17 cellular contexts compared by ENCODE assay signal in genomic region chr4:26039950-26040349, GRCh38.
DNase-seq lines count a peak whose midpoint lies in the region; ATAC-seq and TF ChIP-seq lines count a peak whose summit lies in the region.
"Had no signal": no experiment of that assay in that cellular context is flagged by ENCODE, and none has a peak within 500 bp of the region (broad histone marks: within the 10 kb centered on the region; RNA-seq: fewer than 3 reads in every experiment).

No MANE protein-coding gene starts in this region.

- no peaks in the 10 kb centered on the region for H3K4me1 ChIP-seq in colonic mucosa
- H3K4me1 ChIP-seq in left lung, result no peaks in the 10 kb centered on the region
- H3K4me1 ChIP-seq in transverse colon, result no peaks in the 10 kb centered on the region

- TF ChIP-seq POLR2A in transverse colon (IDR thresholded peaks at IDR 0.05), result no peak

- no peak for TF ChIP-seq EP300 in transverse colon (IDR thresholded peaks at IDR 0.05; ENCODE audit: low read depth)

- H3K27ac ChIP-seq in colonic mucosa, result peak overlapping the region; percentile 44
- H3K27ac ChIP-seq in left lung, result no peak overlapping the region
- H3K27ac ChIP-seq in transverse colon, result peak overlapping the region in 3 of 4 donors; percentile 30 to 61 (median 52)
- H3K27ac ChIP-seq: BLaER1 had no signal

- TF ChIP-seq CTCF in colonic mucosa (IDR thresholded peaks at IDR 0.05), result no peak
- no peak for TF ChIP-seq CTCF in left lung (IDR thresholded peaks at IDR 0.05)
- no peak for TF ChIP-seq CTCF in transverse colon (IDR thresholded peaks at IDR 0.05)

- H3K9ac ChIP-seq in colonic mucosa (ENCODE audit: low read depth in 2 of 2, low read length in 2 of 2), result no peak overlapping the region
- H3K9ac ChIP-seq: BLaER1 had no signal

- in situ Hi-C loops in transverse colon (cut with MboI; ENCODE audit: low pct_ligation_motif_present in 1 of 4, low pct_unique_long_range_greater_than_20kb in 1 of 4, low sequenced_read_pairs in 3 of 4), result no loop called here

- intact Hi-C loops in colonic mucosa (cut with DNase I) (no loop called here), left lung (cut with DNase I) (no loop called here), transverse colon (cut with DNase I; ENCODE audit: low total_unique reads) (no loop called here)

- WGBS in transverse colon (ENCODE audit: low coverage in 1 of 2), 2 donors, result 78 to 83% methylated on average over 2 to 7 of the region's 7 CpGs

- DNase-seq in GM03348 (ENCODE audit: low spot score), result peak; percentile 41
- peak; percentile 36 for DNase-seq in colonic mucosa
- DNase-seq in left lung, result no peak
- DNase-seq in transverse colon, result no peak
- DNase-seq: CD8-positive, alpha-beta memory T cell; DND-41; GF-D8; H7; MV-4-11; NCI-H1436; NCI-H2029 treated with DMSO at 0.1 percent for 48 hours; NCI-H510A; NCI-H82 had no signal

- no peaks in the 10 kb centered on the region for H3K9me3 ChIP-seq in colonic mucosa
- H3K9me3 ChIP-seq in left lung, result no peaks in the 10 kb centered on the region
- no peaks in the 10 kb centered on the region for H3K9me3 ChIP-seq in transverse colon

- H3K27me3 ChIP-seq in colonic mucosa, result no peaks in the 10 kb centered on the region
- H3K27me3 ChIP-seq in left lung, result no peaks in the 10 kb centered on the region
- no peaks in the 10 kb centered on the region for H3K27me3 ChIP-seq in transverse colon
- H3K27me3 ChIP-seq: BLaER1 had no signal

- H3K36me3 ChIP-seq in colonic mucosa, result no peaks in the 10 kb centered on the region
- H3K36me3 ChIP-seq in left lung, result no peaks in the 10 kb centered on the region
- H3K36me3 ChIP-seq in transverse colon, result no peaks in the 10 kb centered on the region
- H3K36me3 ChIP-seq: BLaER1 had no signal

- ATAC-seq in left lung, result peak; percentile 54
- no peak for ATAC-seq in GM19328 (IDR thresholded peaks at IDR 0.05; ENCODE audit: unreplicated experiment)
- no peak for ATAC-seq in GM21447 (IDR thresholded peaks at IDR 0.05; ENCODE audit: unreplicated experiment)
- no peak for ATAC-seq in HG02588 (IDR thresholded peaks at IDR 0.05; ENCODE audit: unreplicated experiment)

- no peak overlapping the region for H3K4me3 ChIP-seq in colonic mucosa
- H3K4me3 ChIP-seq in left lung, result no peak overlapping the region
- no peak overlapping the region for H3K4me3 ChIP-seq in transverse colon
- H3K4me3 ChIP-seq: BLaER1 had no signal

Comparison
In these comparisons a context has a peak if more than half of its experiments do, and no peak if none do; other contexts are left out.
1. DNase-seq: peak in GM03348 (single experiment) and colonic mucosa (single experiment); none in left lung (0 of 2) and transverse colon (single experiment).
2. H3K27ac ChIP-seq: peak in colonic mucosa (single experiment) and transverse colon (3 of 4); none in left lung (0 of 2).